In the genomic region with DNA sequence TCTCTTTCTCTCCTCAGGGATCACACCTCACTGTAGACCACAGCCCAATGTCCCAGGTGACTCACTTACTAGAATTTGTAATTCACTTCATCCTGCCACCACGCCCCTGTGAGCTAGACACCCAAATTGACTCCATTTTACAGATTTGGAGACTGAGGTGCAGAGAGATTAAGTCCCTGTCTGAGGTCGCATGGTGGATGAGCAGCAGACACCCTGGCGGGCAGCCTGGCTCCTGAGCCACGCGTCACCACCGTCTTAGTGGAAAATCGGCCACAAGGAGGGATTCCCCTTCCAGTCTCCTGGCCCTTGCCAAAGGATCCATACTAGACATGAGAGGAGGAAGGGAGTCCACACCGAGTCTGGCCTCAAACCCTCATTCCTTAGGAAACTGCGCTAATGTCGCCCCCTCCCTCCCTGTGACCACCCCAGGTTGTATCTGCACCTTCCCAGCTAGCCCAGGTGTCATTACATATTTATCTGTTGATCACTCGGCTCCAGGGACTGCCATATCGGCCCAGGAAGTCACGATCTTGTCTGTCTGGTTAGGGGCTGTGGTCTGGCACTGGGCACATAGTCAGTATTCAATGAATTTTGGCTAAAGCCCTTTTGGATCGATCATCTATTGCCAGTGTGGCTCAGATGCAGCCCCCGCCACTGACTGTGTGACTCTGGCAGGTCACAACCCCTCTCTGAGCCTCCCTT, we compare ENCODE assay signal across 10 cellular contexts. TPM values are rescaled to one million over a fixed set of nuclear protein-coding genes. Genes with fewer than 3 reads are reported as not detected.
A peak's percentile ranks its signal among the peaks of the same experiment; 100 is the strongest.
DNase-seq lines count a peak whose midpoint lies in the region; ATAC-seq and TF ChIP-seq lines count a peak whose summit lies in the region.
"Had no signal": no experiment of that assay in that cellular context is flagged by ENCODE, and none has a peak within 500 bp of the region (broad histone marks: within the 10 kb centered on the region; RNA-seq: fewer than 3 reads in every experiment).

No MANE protein-coding gene starts in this region.

- H3K27me3 ChIP-seq in adipocyte (replicated peaks; ENCODE audit: control insufficient read depth, insufficient read depth, low read length) (no peaks in the 10 kb centered on the region), muscle layer of duodenum (ENCODE audit: low read depth, low read length) (no peaks in the 10 kb centered on the region), upper lobe of right lung (no peaks in the 10 kb centered on the region)

- H3K4me1 ChIP-seq in adipocyte (ENCODE audit: control insufficient read depth, insufficient read depth, low read length) (peaks cover 58% of the 10 kb centered on the region), muscle layer of duodenum (ENCODE audit: control insufficient read depth in 1 of 2, insufficient read depth in 2 of 2, low read length in 2 of 2) (no peaks in the 10 kb centered on the region), upper lobe of right lung (peaks cover 53% of the 10 kb centered on the region)

- peaks cover 42% of the 10 kb centered on the region for H3K4me1 Mint-ChIP-seq in activated naive CD4-positive, alpha-beta T cell treated with anti-CD3 and anti-CD28 coated beads for 36 hours (ENCODE audit: low read depth)

- H3K4me3 ChIP-seq in adipocyte (ENCODE audit: low read length) (peak overlapping the region; percentile 16), muscle layer of duodenum (ENCODE audit: low read depth in 1 of 2, low read length in 2 of 2) (no peak overlapping the region), upper lobe of right lung (no peak overlapping the region)

- DNase-seq in activated naive CD4-positive, alpha-beta T cell treated with anti-CD3 and anti-CD28 coated beads for 36 hours: no peak
- DNase-seq in activated naive CD4-positive, alpha-beta T cell (lab: John Stamatoyannopoulos, UW): no peak
- DNase-seq in adipocyte (ENCODE audit: low read depth) (no peak), upper lobe of right lung (no peak), NCI-H774 (lab: John Stamatoyannopoulos, UW) (no peak)
- DNase-seq: NCI-H2081 treated with DMSO at 0.1 percent for 48 hours had no signal

- CTCF ChIA-PET in activated naive CD4-positive, alpha-beta T cell treated with anti-CD3 and anti-CD28 coated beads for 36 hours (lab: Charles Lee): no interaction called here

- H3K27ac ChIP-seq in muscle layer of duodenum (ENCODE audit: low read length) (peak overlapping the region; percentile 75), upper lobe of right lung (peak overlapping the region; percentile 72)

- intact Hi-C loops in activated naive CD4-positive, alpha-beta T cell treated with anti-CD3 and anti-CD28 coated beads for 36 hours (cut with micrococcal nuclease): no loop called here
- intact Hi-C loops in upper lobe of right lung (cut with DNase I): no loop called here

- TF ChIP-seq CTCF in upper lobe of right lung (IDR thresholded peaks at IDR 0.05): no peak

- no peaks in the 10 kb centered on the region for H3K9me3 Mint-ChIP-seq in activated naive CD4-positive, alpha-beta T cell treated with anti-CD3 and anti-CD28 coated beads for 36 hours

- H3K4me3 Mint-ChIP-seq in activated naive CD4-positive, alpha-beta T cell treated with anti-CD3 and anti-CD28 coated beads for 36 hours: no peak overlapping the region
- H3K4me3 Mint-ChIP-seq: B cell had no signal

- no peaks in the 10 kb centered on the region for H3K9me3 ChIP-seq in adipocyte (ENCODE audit: control insufficient read depth, low read length)
- no peaks in the 10 kb centered on the region for H3K9me3 ChIP-seq in muscle layer of duodenum (ENCODE audit: control insufficient read depth in 1 of 2, low read length in 2 of 2)
- no peaks in the 10 kb centered on the region for H3K9me3 ChIP-seq in upper lobe of right lung

- peak overlapping the region; percentile 65 for H3K27ac Mint-ChIP-seq in activated naive CD4-positive, alpha-beta T cell treated with anti-CD3 and anti-CD28 coated beads for 36 hours
- H3K27ac Mint-ChIP-seq: B cell had no signal

- H3K9ac ChIP-seq in adipocyte (ENCODE audit: low read length): peak overlapping the region; percentile 82

- H3K36me3 Mint-ChIP-seq in activated naive CD4-positive, alpha-beta T cell treated with anti-CD3 and anti-CD28 coated beads for 36 hours (ENCODE audit: low read depth): no peaks in the 10 kb centered on the region

- no peaks in the 10 kb centered on the region for H3K27me3 Mint-ChIP-seq in activated naive CD4-positive, alpha-beta T cell treated with anti-CD3 and anti-CD28 coated beads for 36 hours (ENCODE audit: low read depth)

- H3K36me3 ChIP-seq in adipocyte (ENCODE audit: control insufficient read depth, insufficient read depth, low read length, severe bottlenecking) (no peaks in the 10 kb centered on the region), muscle layer of duodenum (ENCODE audit: control insufficient read depth in 1 of 2, insufficient read depth in 2 of 2, low read length in 2 of 2) (no peaks in the 10 kb centered on the region), upper lobe of right lung (no peaks in the 10 kb centered on the region)

- ATAC-seq in upper lobe of right lung: no peak
- no peak for ATAC-seq in GM21723 (IDR thresholded peaks at IDR 0.05; ENCODE audit: unreplicated experiment)
- no peak for ATAC-seq in GM18868 (IDR thresholded peaks at IDR 0.05; ENCODE audit: unreplicated experiment)

RNA-seq across cellular contexts. Expression of a gene that starts 25.7 kb away (rescaled TPM):
- not detected for total RNA-seq in activated naive CD4-positive, alpha-beta T cell treated with anti-CD3 and anti-CD28 coated beads for 36 hours
- 42.1 TPM for total RNA-seq in upper lobe of right lung
- total RNA-seq: B cell had no signal

Comparison
In these comparisons a context has a peak if more than half of its experiments do, and no peak if none do; other contexts are left out.
1. RNA of a gene that starts 25.7 kb away (total RNA-seq): 42.1 TPM in upper lobe of right lung (single experiment); not detected in activated naive CD4-positive, alpha-beta T cell treated with anti-CD3 and anti-CD28 coated beads for 36 hours; every median in the first group is over 10 times any median in the second.